14 cellular contexts compared by ENCODE assay signal in the genomic region with DNA sequence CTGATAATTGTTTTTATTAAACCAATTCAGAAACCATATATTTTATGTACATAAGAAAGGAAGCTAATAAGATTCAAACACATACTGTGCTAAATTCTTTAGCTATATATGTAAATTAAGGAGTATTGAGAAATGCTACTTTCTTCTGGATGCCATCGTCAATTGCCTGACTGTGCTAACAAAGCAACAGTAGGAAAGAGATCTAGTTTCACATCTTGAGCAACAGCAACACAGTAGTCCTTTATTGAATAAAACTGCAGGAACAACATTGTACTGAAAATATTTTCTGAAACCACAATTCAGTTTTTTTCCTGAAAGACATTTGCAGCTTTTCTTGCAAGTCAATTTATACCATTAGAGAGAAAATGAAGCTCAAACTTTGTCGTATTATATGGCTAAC.
"Had no signal": no experiment of that assay in that cellular context is flagged by ENCODE, and none has a peak within 500 bp of the region (broad histone marks: within the 10 kb centered on the region; RNA-seq: fewer than 3 reads in every experiment).

No MANE protein-coding gene starts in this region.

- H3K9me3 ChIP-seq: adrenal gland, mucosa of descending colon, psoas muscle, transverse colon had no signal

- DNase-seq: activated CD4-positive, alpha-beta T cell treated with anti-CD3 and anti-CD28 coated beads, Interleukin-2, amount 10 ng/mL, durations not matched to agents 7 days and 5 days; activated CD4-positive, CD25-positive, alpha-beta regulatory T cell; activated naive CD4-positive, alpha-beta T cell treated with anti-CD3 and anti-CD28 coated beads for 36 hours; activated T-cell treated with anti-CD3 and anti-CD28 coated beads for 4 hours; adrenal gland; cerebellar nuclear complex; endodermal cell; mucosa of descending colon; natural killer cell; psoas muscle; stimulated activated CD4-positive, alpha-beta T cell treated with anti-CD3 and anti-CD28 coated beads, Interleukin-12 subunit alpha, Interleukin-12 subunit beta, amount 100 ng/mL, for 4 hours; stimulated activated naive CD4-positive, alpha-beta T cell; substantia nigra; transverse colon had no signal

- H3K27ac ChIP-seq: adrenal gland, psoas muscle, transverse colon had no signal

- H3K4me1 ChIP-seq: adrenal gland, psoas muscle, transverse colon had no signal

- H3K36me3 ChIP-seq: adrenal gland, transverse colon had no signal

- H3K4me3 ChIP-seq: adrenal gland, mucosa of descending colon, psoas muscle, transverse colon had no signal

- H3K27me3 ChIP-seq: adrenal gland, transverse colon had no signal
